8 cellular contexts compared by ENCODE assay signal in the genomic region with DNA sequence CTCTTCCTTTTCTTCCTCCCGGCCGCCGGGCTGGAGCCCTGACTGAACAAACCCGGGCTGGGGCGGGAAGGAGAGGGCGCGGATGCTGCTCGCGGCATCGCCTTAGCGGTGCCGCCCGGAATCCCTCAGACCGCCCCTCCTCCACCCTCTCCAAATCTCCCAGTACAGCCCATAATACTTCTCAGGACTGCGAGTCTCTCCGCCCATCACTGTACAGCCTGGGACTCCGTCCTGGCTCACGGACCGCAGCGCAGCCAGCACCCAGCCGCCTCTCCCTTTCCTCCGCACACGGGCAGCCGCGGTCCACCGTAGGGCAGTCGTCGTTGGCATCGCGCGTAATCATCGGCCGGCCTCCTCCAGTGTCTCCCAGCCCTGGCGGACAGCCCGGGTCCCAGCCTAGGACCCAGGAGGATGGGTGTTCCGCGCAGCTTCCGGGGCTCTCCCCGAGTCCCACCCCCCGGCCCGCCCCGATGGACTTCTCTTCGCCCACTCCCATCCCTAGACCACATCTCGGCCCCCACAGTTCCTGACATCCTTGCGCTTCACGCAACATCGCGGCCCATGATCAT. TPM values are rescaled to one million over a fixed set of nuclear protein-coding genes. Genes with fewer than 3 reads are reported as not detected.
DNase-seq lines count a peak whose midpoint lies in the region; ATAC-seq and TF ChIP-seq lines count a peak whose summit lies in the region.
"Not testable (repeated sequence)": the region's sequence is repeated elsewhere in the genome, so short reads cannot be mapped to it uniquely, and the experiment has no call there.

No MANE protein-coding gene starts in this region.

- H3K4me3 ChIP-seq in GM08714 (ENCODE audit: low read length): peak overlapping the region; percentile 61; the same call in 1 of the 2 replicates
- H3K4me3 ChIP-seq in H7 (ENCODE audit: insufficient read depth, low read depth, low read length): peak overlapping the region; percentile 41
- peak overlapping the region; percentile 52 to 65 for H3K4me3 ChIP-seq in neutrophil (ENCODE audit: low read depth in 1 of 2, low read length in 1 of 2)
- peak overlapping the region; percentile 53 to 54 for H3K4me3 ChIP-seq in tibial artery

- TF ChIP-seq CTCF in neutrophil (IDR thresholded peaks at IDR 0.05); tibial artery (IDR thresholded peaks at IDR 0.05): not testable (repeated sequence)

- not testable (repeated sequence) for H3K9me3 Mint-ChIP-seq in IgD-negative memory B cell; activated CD4-positive, alpha-beta memory T cell treated with anti-CD3 and anti-CD28 coated beads for 36 hours; central memory CD8-positive, alpha-beta T cell

- peak overlapping the region; percentile 83 to 97 (median 96) for H3K4me3 Mint-ChIP-seq in IgD-negative memory B cell
- peak overlapping the region; percentile 83 for H3K4me3 Mint-ChIP-seq in activated CD4-positive, alpha-beta memory T cell treated with anti-CD3 and anti-CD28 coated beads for 36 hours
- H3K4me3 Mint-ChIP-seq in central memory CD8-positive, alpha-beta T cell: peak overlapping the region; percentile 87

- H3K27me3 Mint-ChIP-seq in IgD-negative memory B cell; activated CD4-positive, alpha-beta memory T cell treated with anti-CD3 and anti-CD28 coated beads for 36 hours; central memory CD8-positive, alpha-beta T cell: not testable (repeated sequence)

- not testable (repeated sequence) for H3K9me3 ChIP-seq in neutrophil, tibial artery

- not testable (repeated sequence) for H3K36me3 ChIP-seq in H7 (replicated peaks; ENCODE audit: control insufficient read depth, insufficient read depth, low read length); neutrophil; tibial artery

- ATAC-seq in central memory CD8-positive, alpha-beta T cell (replicated peaks; ENCODE audit: extremely low read depth, poor library complexity, severe bottlenecking): not testable (repeated sequence)
- peak; percentile 48 for ATAC-seq in left ventricle myocardium superior

- POLR2A ChIA-PET in activated CD4-positive, alpha-beta memory T cell treated with anti-CD3 and anti-CD28 coated beads for 36 hours (lab: Charles Lee): not testable (repeated sequence)

- H3K27ac Mint-ChIP-seq in IgD-negative memory B cell: peak overlapping the region; percentile 75 to 93 (median 87)
- H3K27ac Mint-ChIP-seq in activated CD4-positive, alpha-beta memory T cell treated with anti-CD3 and anti-CD28 coated beads for 36 hours: peak overlapping the region; percentile 87
- peak overlapping the region; percentile 88 for H3K27ac Mint-ChIP-seq in central memory CD8-positive, alpha-beta T cell (ENCODE audit: low read depth)

- not testable (repeated sequence) for H3K36me3 Mint-ChIP-seq in IgD-negative memory B cell; activated CD4-positive, alpha-beta memory T cell treated with anti-CD3 and anti-CD28 coated beads for 36 hours; central memory CD8-positive, alpha-beta T cell (ENCODE audit: insufficient read depth)

- H3K27ac ChIP-seq in neutrophil: peak overlapping the region; percentile 72
- H3K27ac ChIP-seq in tibial artery: peak overlapping the region; percentile 77 to 78

- CTCF ChIA-PET in activated CD4-positive, alpha-beta memory T cell treated with anti-CD3 and anti-CD28 coated beads for 36 hours (lab: Charles Lee): not testable (repeated sequence)

- not testable (repeated sequence) for DNase-seq in H7; central memory CD8-positive, alpha-beta T cell (ENCODE audit: low spot score in 2 of 2)
- peak; percentile 24 for DNase-seq in activated CD4-positive, alpha-beta memory T cell treated with anti-CD3 and anti-CD28 coated beads for 36 hours
- DNase-seq in left ventricle myocardium superior (peak; percentile 39), tibial artery (peak in 1 of 2 donors; percentile 69)

- not testable (repeated sequence) for H3K27me3 ChIP-seq in H7 (ENCODE audit: control insufficient read depth, insufficient read depth, low read length); neutrophil; tibial artery

- intact Hi-C loops in activated CD4-positive, alpha-beta memory T cell treated with anti-CD3 and anti-CD28 coated beads for 36 hours (cut with micrococcal nuclease); left ventricle myocardium superior (cut with micrococcal nuclease); tibial artery (cut with DNase I; ENCODE audit: low total_unique reads): not testable (repeated sequence)

- not testable (repeated sequence) for H3K4me1 Mint-ChIP-seq in IgD-negative memory B cell; activated CD4-positive, alpha-beta memory T cell treated with anti-CD3 and anti-CD28 coated beads for 36 hours (ENCODE audit: low read depth); central memory CD8-positive, alpha-beta T cell

- H3K4me1 ChIP-seq in neutrophil (ENCODE audit: control insufficient read depth in 1 of 2, insufficient read depth in 1 of 2, low read depth in 1 of 2, low read length in 1 of 2); tibial artery: not testable (repeated sequence)

RNA-seq across cellular contexts. Expression of a gene that starts 0.4 kb away (rescaled TPM):
- total RNA-seq in H7 (2014; rRNA removed; shearing (Covaris generic)): 36.7 and 44.1 TPM in 2 replicates
- 2.7 TPM for polyA plus RNA-seq in IgD-negative memory B cell
- total RNA-seq in activated CD4-positive, alpha-beta memory T cell treated with anti-CD3 and anti-CD28 coated beads for 36 hours: 10 to 100 TPM; 20.3 to 26.4 TPM
- total RNA-seq in left ventricle myocardium superior: 11.4 TPM

RNA-seq across cellular contexts. Expression of a gene that starts 1.1 kb away (rescaled TPM):
- total RNA-seq in H7 (2014; rRNA removed; shearing (Covaris generic)): 20.6 and 32.4 TPM in 2 replicates
- polyA plus RNA-seq in IgD-negative memory B cell: 1.1 TPM
- total RNA-seq in activated CD4-positive, alpha-beta memory T cell treated with anti-CD3 and anti-CD28 coated beads for 36 hours: 10 to 100 TPM; 26.6 to 36.2 TPM
- 0.67 TPM for total RNA-seq in left ventricle myocardium superior

Comparison
In these comparisons a context has a peak if more than half of its experiments do, and no peak if none do; other contexts are left out.
1. RNA of a gene that starts 1.1 kb away (total RNA-seq): 26.6 to 36.2 TPM in activated CD4-positive, alpha-beta memory T cell treated with anti-CD3 and anti-CD28 coated beads for 36 hours and 20.6 to 32.4 TPM in H7; 0.67 TPM in left ventricle myocardium superior (single experiment); every median in the first group is over 10 times any median in the second.
2. Peak in every context shown above with its lines, with median percentiles within 50 percentile points of each other: H3K4me3 ChIP-seq, H3K27ac Mint-ChIP-seq and H3K4me3 Mint-ChIP-seq.